Comparison of ENCODE assay signal across 9 cellular contexts in the genomic region with DNA sequence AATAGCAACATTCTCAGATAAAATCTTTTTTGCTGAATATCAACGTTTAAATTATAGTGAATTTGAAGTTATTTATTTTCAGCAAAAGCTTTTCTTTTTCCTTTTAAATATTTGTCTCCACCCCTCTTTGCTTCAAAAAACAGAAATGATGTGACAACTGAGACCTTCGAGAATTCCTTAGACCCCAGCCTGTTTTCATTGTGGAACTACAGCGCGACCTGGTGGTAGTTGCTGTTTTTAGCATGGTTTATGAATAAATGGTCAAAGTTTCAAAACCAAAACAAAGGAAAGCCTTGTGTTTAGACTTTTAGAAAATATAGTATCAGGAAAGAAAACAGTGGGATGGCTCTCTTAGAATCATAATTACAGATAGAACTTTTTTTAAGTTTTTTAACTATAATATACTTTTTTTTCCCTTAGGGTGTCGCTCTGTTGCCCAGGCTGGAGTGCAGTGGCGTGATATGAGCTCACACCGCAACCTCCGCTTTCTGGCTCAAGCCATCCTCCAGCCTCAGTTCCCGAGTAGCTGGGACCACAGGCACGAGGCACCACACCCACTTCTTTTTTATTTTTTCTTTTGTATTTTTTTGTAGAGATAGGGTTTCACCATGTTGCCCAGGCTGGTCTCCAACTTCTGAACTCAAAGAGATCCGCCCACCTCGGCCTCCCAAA. TPM values are rescaled to one million over a fixed set of nuclear protein-coding genes. Genes with fewer than 3 reads are reported as not detected.
DNase-seq lines count a peak whose midpoint lies in the region; ATAC-seq and FAIRE-seq lines count a peak whose summit lies in the region.
"Had no signal": no experiment of that assay in that cellular context is flagged by ENCODE, and none has a peak within 500 bp of the region (broad histone marks: within the 10 kb centered on the region; RNA-seq: fewer than 3 reads in every experiment).

No MANE protein-coding gene starts in this region.

- H3K27ac ChIP-seq in Karpas-422 (ENCODE audit: low read length), result no peak overlapping the region

- no peaks in the 10 kb centered on the region for H3K4me1 ChIP-seq in Karpas-422 (ENCODE audit: low read length)

- DNase-seq in Ammon's horn (ENCODE audit: low spot score), result peak; percentile 83
- peak; percentile 86 for DNase-seq in Karpas-422
- peak; percentile 10 for DNase-seq in SKM-1 (lab: John Stamatoyannopoulos, UW; ENCODE audit: unreplicated experiment)
- peak; percentile 69 for DNase-seq in brain pericyte (ENCODE audit: low read depth, low spot score)
- peak; percentile 50 to 58 for DNase-seq in stimulated activated CD4-positive, alpha-beta T cell treated with anti-CD3 and anti-CD28 coated beads, Interleukin-2, amount 100 ng/mL, for 24 hours

- H3K9ac ChIP-seq in Karpas-422 (ENCODE audit: low read length), result no peak overlapping the region

- peak; percentile 94 for FAIRE-seq in islet of Langerhans (lab: Jason Lieb, UNC)

- H3K9me2 ChIP-seq in Karpas-422 (replicated peaks; ENCODE audit: insufficient read depth, low read length), result no peaks in the 10 kb centered on the region

- peaks cover 3% of the 10 kb centered on the region; the same call in 1 of the 2 replicates for H3K27me3 ChIP-seq in Karpas-422 (ENCODE audit: low read length)

- no peak overlapping the region for H3K4me3 ChIP-seq in Karpas-422 (ENCODE audit: low read length)
- H3K4me3 ChIP-seq: skin epidermis had no signal

- no peaks in the 10 kb centered on the region for H3K79me2 ChIP-seq in Karpas-422 (ENCODE audit: low read length)

- no peaks in the 10 kb centered on the region for H4K20me1 ChIP-seq in Karpas-422 (ENCODE audit: insufficient read depth, low read depth, low read length)

- H2AFZ ChIP-seq in Karpas-422 (ENCODE audit: low read length), result no peak overlapping the region

- H3K9me3 ChIP-seq in Karpas-422 (ENCODE audit: low read length), result no peaks in the 10 kb centered on the region

- H3K4me2 ChIP-seq in Karpas-422 (ENCODE audit: low read depth, low read length, poor library complexity, severe bottlenecking), result no peak overlapping the region

- peak; percentile 52 for ATAC-seq in GM18907 (IDR thresholded peaks at IDR 0.05; ENCODE audit: unreplicated experiment)
- no peak for ATAC-seq in GM21528 (IDR thresholded peaks at IDR 0.05; ENCODE audit: low FRiP score, unreplicated experiment)

- H3K36me3 ChIP-seq in Karpas-422 (ENCODE audit: insufficient read depth, low read length), result no peaks in the 10 kb centered on the region

RNA-seq across cellular contexts. Expression of gene TMEM184C, which starts 26.8 kb away (rescaled TPM):
- 34.1 and 47.0 TPM in 2 replicates for total RNA-seq in Karpas-422 (2014; rRNA removed; shearing (Covaris generic); ENCODE audit: low replicate concordance)

Comparison
In these comparisons a context has a peak if more than half of its experiments do, and no peak if none do; other contexts are left out.
1. DNase-seq: peak in every context shown above with its lines; median percentile 86 in Karpas-422; 83 in Ammon's horn; 69 in brain pericyte; 54 in stimulated activated CD4-positive, alpha-beta T cell treated with anti-CD3 and anti-CD28 coated beads, Interleukin-2, amount 100 ng/mL, for 24 hours; 10 in SKM-1.